Comparison of ENCODE assay signal across 15 cellular contexts in genomic region chr15:51103330-51103729, GRCh38. TPM values are rescaled to one million over a fixed set of nuclear protein-coding genes. Genes with fewer than 3 reads are reported as not detected.
DNase-seq lines count a peak whose midpoint lies in the region; ATAC-seq and TF ChIP-seq lines count a peak whose summit lies in the region.
"Had no signal": no experiment of that assay in that cellular context is flagged by ENCODE, and none has a peak within 500 bp of the region (broad histone marks: within the 10 kb centered on the region; RNA-seq: fewer than 3 reads in every experiment).

No MANE protein-coding gene starts in this region.

- H3K9me3 ChIP-seq in sigmoid colon (no peaks in the 10 kb centered on the region), T-helper 17 cell (ENCODE audit: control insufficient read depth, low read length, poor library complexity, severe bottlenecking) (no peaks in the 10 kb centered on the region)
- no peaks in the 10 kb centered on the region for H3K9me3 ChIP-seq in effector memory CD4-positive, alpha-beta T cell (ENCODE audit: control insufficient read depth, low read length)
- H3K9me3 ChIP-seq: right atrium auricular region had no signal

- ATAC-seq in T-helper 17 cell, result no peak
- no peak for ATAC-seq in HG03520 (IDR thresholded peaks at IDR 0.05; ENCODE audit: unreplicated experiment)
- ATAC-seq: natural killer cell had no signal

- WGBS in sigmoid colon, 2 donors, result 67 to 74% methylated on average over 1 of the region's 1 CpG

- no peak for TF ChIP-seq CTCF in sigmoid colon (IDR thresholded peaks at IDR 0.05)

- no peaks in the 10 kb centered on the region for H3K36me3 ChIP-seq in sigmoid colon
- H3K36me3 ChIP-seq in effector memory CD4-positive, alpha-beta T cell (ENCODE audit: control insufficient read depth, insufficient read depth, low read length), result no peaks in the 10 kb centered on the region
- H3K36me3 ChIP-seq: right atrium auricular region had no signal

- no peak overlapping the region for H3K4me3 Mint-ChIP-seq in T-helper 17 cell
- H3K4me3 Mint-ChIP-seq: central memory CD8-positive, alpha-beta T cell; natural killer cell had no signal

- H3K27ac Mint-ChIP-seq in T-helper 17 cell, result no peak overlapping the region
- H3K27ac Mint-ChIP-seq: natural killer cell had no signal

- intact Hi-C loops in sigmoid colon (cut with DNase I), result no loop called here

- no peak for TF ChIP-seq POLR2A in sigmoid colon (IDR thresholded peaks at IDR 0.05)

- H3K27ac ChIP-seq in sigmoid colon, result peak overlapping the region; percentile 45 to 69 (median 62)
- H3K27ac ChIP-seq in effector memory CD4-positive, alpha-beta T cell (ENCODE audit: insufficient read depth, low read length, poor library complexity, severe bottlenecking), result no peak overlapping the region
- H3K27ac ChIP-seq: KMS-11 had no signal

- no peaks in the 10 kb centered on the region for H3K4me1 Mint-ChIP-seq in T-helper 17 cell
- H3K4me1 Mint-ChIP-seq: central memory CD8-positive, alpha-beta T cell; natural killer cell had no signal

- H3K36me3 Mint-ChIP-seq in T-helper 17 cell (ENCODE audit: low read depth), result no peaks in the 10 kb centered on the region
- H3K36me3 Mint-ChIP-seq: natural killer cell had no signal

- peaks cover 0 to 12% (median 0%) of the 10 kb centered on the region in 3 donors for H3K27me3 ChIP-seq in sigmoid colon
- peaks cover 9% of the 10 kb centered on the region for H3K27me3 ChIP-seq in effector memory CD4-positive, alpha-beta T cell (replicated peaks; ENCODE audit: control insufficient read depth, insufficient read depth, low read length, poor library complexity, severe bottlenecking)
- H3K27me3 ChIP-seq: right atrium auricular region had no signal

- H3K27me3 Mint-ChIP-seq in T-helper 17 cell, result peaks cover 38% of the 10 kb centered on the region

- DNase-seq in AG08396 (ENCODE audit: low spot score), result peak; percentile 52
- peak; percentile 80 for DNase-seq in RPMI7951 (ENCODE audit: low read depth)
- DNase-seq in fibroblast of peridontal ligament (ENCODE audit: extremely low read depth), result peak; percentile 56
- DNase-seq in sigmoid colon, result no peak
- DNase-seq in effector memory CD4-positive, alpha-beta T cell, result no peak
- DNase-seq in T-helper 17 cell, result no peak
- no peak for DNase-seq in hypothalamus (lab: John Stamatoyannopoulos, UW)
- DNase-seq: GOT3; natural killer cell; NCI-H1436; stimulated activated CD4-positive, alpha-beta T cell treated with anti-CD3 and anti-CD28 coated beads, Interleukin-2, amount 100 ng/mL, for 48 hours had no signal

- peak; percentile 41 to 83 (median 74) for TF ChIP-seq EP300 in sigmoid colon (IDR thresholded peaks at IDR 0.05)

- no peak overlapping the region for H3K4me3 ChIP-seq in sigmoid colon
- no peak overlapping the region for H3K4me3 ChIP-seq in effector memory CD4-positive, alpha-beta T cell (ENCODE audit: insufficient read depth, low read depth, low read length, poor library complexity, severe bottlenecking)
- H3K4me3 ChIP-seq: right atrium auricular region had no signal

- H3K4me1 ChIP-seq in sigmoid colon, result peaks cover 0 to 21% (median 10%) of the 10 kb centered on the region in 4 donors
- H3K4me1 ChIP-seq in effector memory CD4-positive, alpha-beta T cell (ENCODE audit: control insufficient read depth, insufficient read depth, low read length, poor library complexity, severe bottlenecking), result no peaks in the 10 kb centered on the region

RNA-seq across cellular contexts. Expression of gene TNFAIP8L3, which starts 8.6 kb away (rescaled TPM):
- 0.29 and 0.48 TPM in 2 replicates for total RNA-seq in RPMI7951 (2014; rRNA removed; shearing (Covaris generic))
- total RNA-seq in sigmoid colon (10 to 100 TPM in 1 of 4 donors, 1 to 10 TPM in 3; 6.1 to 11.6 (median 7.5) TPM), T-helper 17 cell (not detected)
- 10 to 100 TPM in 2 of 3 donors, 1 to 10 TPM in 1; 9.2 to 13.5 (median 13.2) TPM for polyA plus RNA-seq in sigmoid colon
- total RNA-seq: natural killer cell had no signal

Comparison
In these comparisons a context has a peak if more than half of its experiments do, and no peak if none do; other contexts are left out.
1. DNase-seq: peak in AG08396 (single experiment), RPMI7951 (single experiment) and fibroblast of peridontal ligament (single experiment); none in sigmoid colon (single experiment), effector memory CD4-positive, alpha-beta T cell (0 of 3), T-helper 17 cell (0 of 3) and hypothalamus (0 of 51).